ENCODE assay signal across 8 cellular contexts in the genomic region with DNA sequence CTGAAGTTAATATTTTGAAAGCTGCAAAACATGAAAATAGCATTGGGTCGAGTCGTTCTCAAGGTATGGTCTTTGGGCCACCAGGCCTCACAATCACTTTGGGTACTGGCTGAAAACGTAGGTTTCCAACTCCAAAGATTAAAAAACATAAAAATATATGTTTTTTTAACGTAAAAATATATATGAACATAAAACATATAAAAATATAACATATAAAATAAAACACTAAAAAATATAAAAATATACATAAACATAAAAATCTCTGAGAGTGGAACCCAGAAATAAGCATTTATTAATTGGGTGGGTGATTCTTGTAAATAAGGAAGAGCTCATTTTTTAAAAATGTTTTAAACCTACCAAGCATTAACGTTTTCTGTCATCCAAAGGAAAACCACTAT. TPM values are rescaled to one million over a fixed set of nuclear protein-coding genes. Genes with fewer than 3 reads are reported as not detected.
DNase-seq lines count a peak whose midpoint lies in the region; ATAC-seq and TF ChIP-seq lines count a peak whose summit lies in the region.

No MANE protein-coding gene starts in this region.

- peak overlapping the region; percentile 88 to 97 (median 91) for H3K27ac Mint-ChIP-seq in CD4-positive, CD25-positive, alpha-beta regulatory T cell
- H3K27ac Mint-ChIP-seq in endodermal cell, result peak overlapping the region; percentile 96

- no peaks in the 10 kb centered on the region for H3K9me3 ChIP-seq in CD4-positive, CD25-positive, alpha-beta regulatory T cell (ENCODE audit: control insufficient read depth in 2 of 2, low read length in 2 of 2)
- no peaks in the 10 kb centered on the region for H3K9me3 ChIP-seq in OCI-LY7 (ENCODE audit: low read length)
- H3K9me3 ChIP-seq in endodermal cell (ENCODE audit: control insufficient read depth, low read length), result no peaks in the 10 kb centered on the region
- no peaks in the 10 kb centered on the region for H3K9me3 ChIP-seq in neutrophil

- H4K20me1 ChIP-seq in OCI-LY7 (ENCODE audit: insufficient read depth, low read length), result peaks cover 10% of the 10 kb centered on the region; the same call in 1 of the 2 replicates

- CTCF ChIA-PET in OCI-LY7 (lab: Charles Lee; ENCODE audit: unreplicated experiment), result interaction anchor here (0.9 kb wide), 1 partner anchor 339 kb away, joined by 3 read pairs; no protein-coding TSS in a partner anchor

- 0 to 37% methylated on average over 2 to 4 of the region's 5 CpGs for WGBS in endodermal cell (ENCODE audit: insufficient coverage in 1 of 2, insufficient read length in 1 of 2), 2 experiments

- peak overlapping the region; percentile 83 for H3K4me2 ChIP-seq in OCI-LY7 (ENCODE audit: low read length)

- ATAC-seq in CD4-positive, CD25-positive, alpha-beta regulatory T cell (ENCODE audit: low read depth in 2 of 2), result no peak
- ATAC-seq in GM18873 (IDR thresholded peaks at IDR 0.05; ENCODE audit: low FRiP score, unreplicated experiment), result no peak
- ATAC-seq in GM21576 (IDR thresholded peaks at IDR 0.05; ENCODE audit: unreplicated experiment), result no peak

- H3K9me2 ChIP-seq in OCI-LY7 (ENCODE audit: insufficient read depth, low read length), result no peaks in the 10 kb centered on the region

- no peaks in the 10 kb centered on the region for H3K27me3 Mint-ChIP-seq in CD4-positive, CD25-positive, alpha-beta regulatory T cell
- no peaks in the 10 kb centered on the region for H3K27me3 Mint-ChIP-seq in endodermal cell (ENCODE audit: insufficient read depth)

- peaks cover 16% of the 10 kb centered on the region for H3K36me3 Mint-ChIP-seq in CD4-positive, CD25-positive, alpha-beta regulatory T cell
- H3K36me3 Mint-ChIP-seq in endodermal cell (ENCODE audit: low read depth), result peaks cover 25% of the 10 kb centered on the region

- peaks cover 41% of the 10 kb centered on the region for H3K79me2 ChIP-seq in OCI-LY7 (ENCODE audit: insufficient read depth, low read depth, low read length)

- peak overlapping the region; percentile 85 for H3K27ac ChIP-seq in CD4-positive, CD25-positive, alpha-beta regulatory T cell (ENCODE audit: insufficient read depth, low read length, poor library complexity, severe bottlenecking)
- peak overlapping the region; percentile 86 for H3K27ac ChIP-seq in OCI-LY7 (ENCODE audit: low read depth, low read length, poor library complexity, severe bottlenecking)
- peak overlapping the region; percentile 47 for H3K27ac ChIP-seq in endodermal cell (ENCODE audit: low read depth, low read length)
- peak overlapping the region; percentile 92 for H3K27ac ChIP-seq in neutrophil

- H3K9ac ChIP-seq in endodermal cell (ENCODE audit: extremely low read depth, low read length, poor library complexity, severe bottlenecking), result peak overlapping the region; percentile 57

- H3K4me1 Mint-ChIP-seq in CD4-positive, CD25-positive, alpha-beta regulatory T cell, result peaks cover 12 to 31% (median 21%) of the 10 kb centered on the region in 4 donors
- peaks cover 17% of the 10 kb centered on the region for H3K4me1 Mint-ChIP-seq in endodermal cell

- peaks cover 13% of the 10 kb centered on the region for H3K36me3 ChIP-seq in CD4-positive, CD25-positive, alpha-beta regulatory T cell (ENCODE audit: control insufficient read depth, insufficient read depth, low read length)
- peaks cover 35% of the 10 kb centered on the region for H3K36me3 ChIP-seq in OCI-LY7 (ENCODE audit: insufficient read depth, low read length)
- H3K36me3 ChIP-seq in endodermal cell (ENCODE audit: control insufficient read depth, insufficient read depth, low read length), result peaks cover 28% of the 10 kb centered on the region
- peaks cover 19% of the 10 kb centered on the region for H3K36me3 ChIP-seq in neutrophil

- TSS peak; percentile 94 for BruUV-seq in OCI-LY7 (replicated peaks; lab: Mats Ljungman, UMichigan)

- H3K9me3 Mint-ChIP-seq in CD4-positive, CD25-positive, alpha-beta regulatory T cell, result no peaks in the 10 kb centered on the region
- no peaks in the 10 kb centered on the region for H3K9me3 Mint-ChIP-seq in endodermal cell

- H3K4me3 ChIP-seq in CD4-positive, CD25-positive, alpha-beta regulatory T cell (ENCODE audit: low read depth, low read length), result peak overlapping the region; percentile 72
- H3K4me3 ChIP-seq in OCI-LY7 (ENCODE audit: low read depth, low read length, poor library complexity, severe bottlenecking) (peak overlapping the region; percentile 86), endodermal cell (ENCODE audit: low read length) (peak overlapping the region; percentile 76), neutrophil (ENCODE audit: low read depth in 1 of 2, low read length in 1 of 2) (peak overlapping the region; percentile 82 to 86)

- H3K4me3 Mint-ChIP-seq in CD4-positive, CD25-positive, alpha-beta regulatory T cell, result peak overlapping the region; percentile 80 to 93 (median 90)
- H3K4me3 Mint-ChIP-seq in endodermal cell, result peak overlapping the region; percentile 74

- TF ChIP-seq CTCF in OCI-LY7 (conservative IDR thresholded peaks at IDR 0.05; ENCODE audit: low read length) (no peak), endodermal cell (conservative IDR thresholded peaks at IDR 0.05) (no peak), neutrophil (IDR thresholded peaks at IDR 0.05) (no peak)

- POLR2A ChIA-PET in OCI-LY7 (lab: Charles Lee), result interaction anchor here (0.5 to 1.8 kb wide), 14 partner anchors 8 to 536 kb away, joined by 3 to 5 read pairs (median 3); partner anchors contain the start of gene UBE2K

- peak overlapping the region; percentile 97 for H2AFZ ChIP-seq in OCI-LY7 (ENCODE audit: low read length)

- H3K27me3 ChIP-seq in CD4-positive, CD25-positive, alpha-beta regulatory T cell (ENCODE audit: control insufficient read depth, insufficient read depth, low read length), result no peaks in the 10 kb centered on the region
- H3K27me3 ChIP-seq in endodermal cell (ENCODE audit: control insufficient read depth, insufficient read depth, low read length, poor library complexity, severe bottlenecking), result no peaks in the 10 kb centered on the region
- no peaks in the 10 kb centered on the region for H3K27me3 ChIP-seq in neutrophil

- no peak for DNase-seq in CD4-positive, CD25-positive, alpha-beta regulatory T cell
- DNase-seq in OCI-LY7 (ENCODE audit: low spot score) (no peak), endodermal cell (no peak), C1 segment of cervical spinal cord (lab: John Stamatoyannopoulos, UW) (no peak)
- DNase-seq in activated CD4-positive, alpha-beta T cell treated with anti-CD3 and anti-CD28 coated beads for 1 hour, result no peak

- peaks cover 26% of the 10 kb centered on the region for H3K4me1 ChIP-seq in CD4-positive, CD25-positive, alpha-beta regulatory T cell (ENCODE audit: control insufficient read depth, insufficient read depth, low read length, poor library complexity, severe bottlenecking)
- H3K4me1 ChIP-seq in OCI-LY7 (ENCODE audit: insufficient read depth, low read length, poor library complexity, severe bottlenecking), result peaks cover 25% of the 10 kb centered on the region
- no peaks in the 10 kb centered on the region for H3K4me1 ChIP-seq in endodermal cell (ENCODE audit: control insufficient read depth, insufficient read depth, low read length)
- H3K4me1 ChIP-seq in neutrophil (ENCODE audit: control insufficient read depth in 1 of 2, insufficient read depth in 1 of 2, low read depth in 1 of 2, low read length in 1 of 2), result peaks cover 14 to 17% of the 10 kb centered on the region in 2 experiments

- intact Hi-C loops in OCI-LY7 (cut with micrococcal nuclease; ENCODE audit: unreplicated experiment), result loop anchor here (5.0 kb wide), 3 partner anchors 76 to 349 kb away; no protein-coding TSS in a partner anchor

RNA-seq across cellular contexts. Expression of gene PDS5A, which starts 0.7 kb away (rescaled TPM):
- 111 TPM for total RNA-seq in CD4-positive, CD25-positive, alpha-beta regulatory T cell
- 10 to 100 TPM; 25.2 to 35.0 (median 32.2) TPM for polyA plus RNA-seq in CD4-positive, CD25-positive, alpha-beta regulatory T cell
- 65.3 and 69.5 TPM in 2 replicates for total RNA-seq in OCI-LY7 (2014; rRNA removed; shearing (Covaris generic))
- 113 and 114 TPM in 2 replicates for total RNA-seq in OCI-LY7 (2022)
- 10 to 100 TPM; 88.2 to 98.6 TPM for total RNA-seq in endodermal cell
- polyA plus RNA-seq in endodermal cell (2013, experiment 1 of 2), result 67.4 TPM
- polyA plus RNA-seq in endodermal cell (2013, experiment 2 of 2), result 62.2 TPM
